Comparison of ENCODE assay signal across 17 cellular contexts in genomic region chr2:30707304-30707903, GRCh38.
A peak's percentile ranks its signal among the peaks of the same experiment; 100 is the strongest.
DNase-seq lines count a peak whose midpoint lies in the region; ATAC-seq and TF ChIP-seq lines count a peak whose summit lies in the region.
"Had no signal": no experiment of that assay in that cellular context is flagged by ENCODE, and none has a peak within 500 bp of the region (broad histone marks: within the 10 kb centered on the region; RNA-seq: fewer than 3 reads in every experiment).

No MANE protein-coding gene starts in this region.

- CTCF ChIA-PET in activated naive CD4-positive, alpha-beta T cell treated with anti-CD3 and anti-CD28 coated beads, Interleukin-2, amount 10 ng/mL, durations not matched to agents 7 days and 5 days (lab: Charles Lee) = interaction anchor here (0.8 to 14.7 kb wide), 12 partner anchors 11 to 559 kb away, joined by 3 to 535 read pairs (median 4); no protein-coding TSS in a partner anchor

- H3K27ac ChIP-seq in upper lobe of right lung = no peak overlapping the region
- H3K27ac ChIP-seq: left lung, right lobe of liver had no signal

- no peaks in the 10 kb centered on the region for H3K36me3 Mint-ChIP-seq in activated naive CD4-positive, alpha-beta T cell treated with anti-CD3 and anti-CD28 coated beads, Interleukin-2, amount 10 ng/mL, durations not matched to agents 7 days and 5 days
- H3K36me3 Mint-ChIP-seq in activated naive CD8-positive, alpha-beta T cell treated with anti-CD3 and anti-CD28 coated beads for 36 hours = no peaks in the 10 kb centered on the region

- no peaks in the 10 kb centered on the region for H3K79me2 ChIP-seq in Loucy (ENCODE audit: insufficient read depth, low read length)

- no peak for ATAC-seq in upper lobe of right lung

- H3K9ac ChIP-seq in Loucy (ENCODE audit: low read depth, low read length, poor library complexity, severe bottlenecking) = no peak overlapping the region
- H3K9ac ChIP-seq: SK-N-SH had no signal

- intact Hi-C loops in upper lobe of right lung (cut with DNase I) = loop anchor here (5.0 to 10.0 kb wide), 2 partner anchors 500 to 543 kb away; no protein-coding TSS in a partner anchor

- no peak overlapping the region for H3K4me3 Mint-ChIP-seq in activated naive CD4-positive, alpha-beta T cell treated with anti-CD3 and anti-CD28 coated beads, Interleukin-2, amount 10 ng/mL, durations not matched to agents 7 days and 5 days
- no peak overlapping the region for H3K4me3 Mint-ChIP-seq in activated naive CD8-positive, alpha-beta T cell treated with anti-CD3 and anti-CD28 coated beads for 36 hours
- H3K4me3 Mint-ChIP-seq: endodermal cell had no signal

- H3K9me2 ChIP-seq in Loucy (replicated peaks; ENCODE audit: low read depth, low read length) = no peaks in the 10 kb centered on the region
- H3K9me2 ChIP-seq: SK-N-SH had no signal

- H3K9me3 Mint-ChIP-seq in activated naive CD4-positive, alpha-beta T cell treated with anti-CD3 and anti-CD28 coated beads, Interleukin-2, amount 10 ng/mL, durations not matched to agents 7 days and 5 days = peaks cover 9% of the 10 kb centered on the region
- peaks cover 13% of the 10 kb centered on the region for H3K9me3 Mint-ChIP-seq in activated naive CD8-positive, alpha-beta T cell treated with anti-CD3 and anti-CD28 coated beads for 36 hours

- H3K36me3 ChIP-seq in Loucy (ENCODE audit: insufficient read depth, low read length) (no peaks in the 10 kb centered on the region), upper lobe of right lung (no peaks in the 10 kb centered on the region)
- H3K36me3 ChIP-seq: breast epithelium, left lung, right lobe of liver, spleen had no signal

- peak; percentile 3 for DNase-seq in activated naive CD4-positive, alpha-beta T cell treated with anti-CD3 and anti-CD28 coated beads, Interleukin-2, amount 10 ng/mL, durations not matched to agents 7 days and 5 days
- no peak for DNase-seq in activated naive CD4-positive, alpha-beta T cell treated with Interleukin-2 at 50 U/mL for 16 hours
- DNase-seq in ecto neural progenitor cell (ENCODE audit: low spot score) = peak; percentile 34
- peak; percentile 29 for DNase-seq in upper lobe of right lung
- no peak for DNase-seq in activated CD4-positive, CD25-positive, alpha-beta regulatory T cell (lab: John Stamatoyannopoulos, UW)
- no peak for DNase-seq in activated naive CD8-positive, alpha-beta T cell treated with anti-CD3 and anti-CD28 coated beads for 36 hours
- DNase-seq in NCI-H1417 (lab: John Stamatoyannopoulos, UW) = no peak

- no peaks in the 10 kb centered on the region for H3F3A ChIP-seq in Loucy (ENCODE audit: low read depth)

- no peak overlapping the region for H3K27ac Mint-ChIP-seq in activated naive CD4-positive, alpha-beta T cell treated with anti-CD3 and anti-CD28 coated beads, Interleukin-2, amount 10 ng/mL, durations not matched to agents 7 days and 5 days
- no peak overlapping the region for H3K27ac Mint-ChIP-seq in activated naive CD8-positive, alpha-beta T cell treated with anti-CD3 and anti-CD28 coated beads for 36 hours
- H3K27ac Mint-ChIP-seq: activated naive CD4-positive, alpha-beta T cell treated with anti-CD3 and anti-CD28 coated beads, Interleukin-2, amount 50 U/mL, for 72 hours; activated T-helper 2 cell treated with anti-CD3 and anti-CD28 coated beads, Interferon-gamma antibody, Interleukin-2, Interleukin-4, amounts not matched to agents 10 μg/mL and 5 μg/mL and 100 μg/mL, durations not matched to agents 14 hours and 24 hours and 36 hours had no signal

- H3K4me3 ChIP-seq in Loucy (ENCODE audit: low read length, poor library complexity, severe bottlenecking) (no peak overlapping the region), upper lobe of right lung (no peak overlapping the region)
- H3K4me3 ChIP-seq: breast epithelium, coronary artery, left lung, right lobe of liver, spleen had no signal

- H2AFZ ChIP-seq in Loucy (ENCODE audit: low read length) = no peak overlapping the region

- 0 out of 2 replicates have a peak, but pooled peaks have one; percentile 1 for TF ChIP-seq CTCF in Loucy (conservative IDR thresholded peaks at IDR 0.05; ENCODE audit: low read length)
- TF ChIP-seq CTCF in upper lobe of right lung (IDR thresholded peaks at IDR 0.05) = no peak

- H3K27me3 Mint-ChIP-seq in activated naive CD4-positive, alpha-beta T cell treated with anti-CD3 and anti-CD28 coated beads, Interleukin-2, amount 10 ng/mL, durations not matched to agents 7 days and 5 days = peaks cover 11% of the 10 kb centered on the region
- H3K27me3 Mint-ChIP-seq in activated naive CD8-positive, alpha-beta T cell treated with anti-CD3 and anti-CD28 coated beads for 36 hours = no peaks in the 10 kb centered on the region

- H3K4me2 ChIP-seq in Loucy (ENCODE audit: low read depth, low read length, poor library complexity, severe bottlenecking) = no peak overlapping the region
- H3K4me2 ChIP-seq: SK-N-SH had no signal

- H3K4me1 ChIP-seq in Loucy (ENCODE audit: insufficient read depth, low read length, poor library complexity, severe bottlenecking) (no peaks in the 10 kb centered on the region), upper lobe of right lung (no peaks in the 10 kb centered on the region)
- H3K4me1 ChIP-seq: breast epithelium, right lobe of liver had no signal

- H3K27me3 ChIP-seq in Loucy (ENCODE audit: insufficient read depth, low read length, poor library complexity, severe bottlenecking) = peaks cover 6% of the 10 kb centered on the region
- no peaks in the 10 kb centered on the region for H3K27me3 ChIP-seq in upper lobe of right lung
- H3K27me3 ChIP-seq: breast epithelium, left lung, right lobe of liver, spleen had no signal

- H3K9me3 ChIP-seq in Loucy (ENCODE audit: insufficient read depth, low read depth, low read length) (peaks cover 3% of the 10 kb centered on the region), upper lobe of right lung (no peaks in the 10 kb centered on the region)
- H3K9me3 ChIP-seq: right lobe of liver had no signal

- no peaks in the 10 kb centered on the region for H3K4me1 Mint-ChIP-seq in activated naive CD4-positive, alpha-beta T cell treated with anti-CD3 and anti-CD28 coated beads, Interleukin-2, amount 10 ng/mL, durations not matched to agents 7 days and 5 days
- H3K4me1 Mint-ChIP-seq in activated naive CD8-positive, alpha-beta T cell treated with anti-CD3 and anti-CD28 coated beads for 36 hours = no peaks in the 10 kb centered on the region

- H4K20me1 ChIP-seq in Loucy (ENCODE audit: insufficient read depth, low read length, poor library complexity, severe bottlenecking) = no peaks in the 10 kb centered on the region

Comparison
In these comparisons a context has a peak if more than half of its experiments do, and no peak if none do; other contexts are left out.
1. DNase-seq: peak in activated naive CD4-positive, alpha-beta T cell treated with anti-CD3 and anti-CD28 coated beads, Interleukin-2, amount 10 ng/mL, durations not matched to agents 7 days and 5 days (single experiment), ecto neural progenitor cell (single experiment) and upper lobe of right lung (single experiment); none in activated naive CD4-positive, alpha-beta T cell treated with Interleukin-2 at 50 U/mL for 16 hours (single experiment), activated CD4-positive, CD25-positive, alpha-beta regulatory T cell (0 of 4), activated naive CD8-positive, alpha-beta T cell treated with anti-CD3 and anti-CD28 coated beads for 36 hours (single experiment) and NCI-H1417 (0 of 3).